ENCODE assay signal across 13 cellular contexts in genomic region chr10:27724287-27724686, GRCh38.
DNase-seq lines count a peak whose midpoint lies in the region; ATAC-seq and TF ChIP-seq lines count a peak whose summit lies in the region.
"Had no signal": no experiment of that assay in that cellular context is flagged by ENCODE, and none has a peak within 500 bp of the region (broad histone marks: within the 10 kb centered on the region; RNA-seq: fewer than 3 reads in every experiment).

No MANE protein-coding gene starts in this region.

- no peak for ATAC-seq in GM18511 (IDR thresholded peaks at IDR 0.05; ENCODE audit: unreplicated experiment)
- ATAC-seq in HG02588 (IDR thresholded peaks at IDR 0.05; ENCODE audit: unreplicated experiment), result no peak

- DNase-seq in ELF-1 (ENCODE audit: low read depth, low spot score) (peak; percentile 11), OCI-M1 (lab: John Stamatoyannopoulos, UW) (peak; percentile 68), foreskin fibroblast (peak in 1 of 2 donors; percentile 30), DMS 273 treated with DMSO at 0.1 percent for 48 hours (lab: John Stamatoyannopoulos, UW) (no peak), NCI-H446 treated with DMSO at 0.1 percent for 48 hours (lab: John Stamatoyannopoulos, UW) (no peak)
- DNase-seq: activated CD4-positive, alpha-beta T cell treated with anti-CD3 and anti-CD28 coated beads, Interleukin-2, amount 50 U/mL, for 1 hour; CD4-positive, alpha-beta T cell; islet precursor cell; occipital lobe; stimulated activated CD4-positive, alpha-beta T cell treated with anti-CD3 and anti-CD28 coated beads, Interleukin-2, amount 100 ng/mL, for 48 hours had no signal

- peak; percentile 45 for TF ChIP-seq CTCF in 22Rv1 (IDR thresholded peaks at IDR 0.05)
- peak; percentile 53 for TF ChIP-seq CTCF in foreskin fibroblast (IDR thresholded peaks at IDR 0.05; ENCODE audit: low read depth, low read length)

- no peak overlapping the region for H3K4me3 ChIP-seq in foreskin fibroblast (ENCODE audit: low read depth in 1 of 2, low read length in 2 of 2)

- no peak overlapping the region for H3K27ac ChIP-seq in 22Rv1

Comparison
In these comparisons a context has a peak if more than half of its experiments do, and no peak if none do; other contexts are left out.
1. DNase-seq: peak in ELF-1 (single experiment) and OCI-M1 (single experiment); none in DMS 273 treated with DMSO at 0.1 percent for 48 hours (single experiment) and NCI-H446 treated with DMSO at 0.1 percent for 48 hours (single experiment).